Comparison of ENCODE assay signal across 1 cellular context in the genomic region with DNA sequence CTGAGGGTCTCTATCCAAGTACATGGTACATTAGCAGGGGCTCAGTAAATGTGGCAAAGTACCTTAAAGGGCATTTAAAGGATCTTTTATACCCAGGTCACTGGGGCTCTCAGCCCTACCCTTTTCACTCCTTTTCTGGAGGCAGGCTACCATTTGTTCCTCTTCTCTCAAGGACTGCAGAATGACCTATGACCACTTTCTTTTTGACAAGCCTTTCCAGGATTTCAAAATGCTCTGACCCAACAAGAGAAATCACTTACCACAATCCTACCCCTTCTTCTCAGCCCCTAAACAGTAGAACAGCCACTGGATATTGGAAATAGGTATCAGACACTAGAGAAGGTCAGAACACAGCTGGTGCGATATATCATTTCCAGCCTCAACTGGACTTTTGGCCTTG.
TF ChIP-seq lines count a peak whose summit lies in the region.

No MANE protein-coding gene starts in this region.

TF ChIP-seq in A549, 52 proteins besides CTCF, POLR2A, EP300 and RAD21 (continued from another document):
- TF ChIP-seq, protein P1, sequence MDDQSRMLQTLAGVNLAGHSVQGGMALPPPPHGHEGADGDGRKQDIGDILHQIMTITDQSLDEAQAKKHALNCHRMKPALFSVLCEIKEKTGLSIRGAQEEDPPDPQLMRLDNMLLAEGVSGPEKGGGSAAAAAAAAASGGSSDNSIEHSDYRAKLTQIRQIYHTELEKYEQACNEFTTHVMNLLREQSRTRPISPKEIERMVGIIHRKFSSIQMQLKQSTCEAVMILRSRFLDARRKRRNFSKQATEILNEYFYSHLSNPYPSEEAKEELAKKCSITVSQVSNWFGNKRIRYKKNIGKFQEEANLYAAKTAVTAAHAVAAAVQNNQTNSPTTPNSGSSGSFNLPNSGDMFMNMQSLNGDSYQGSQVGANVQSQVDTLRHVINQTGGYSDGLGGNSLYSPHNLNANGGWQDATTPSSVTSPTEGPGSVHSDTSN (IDR thresholded peaks at IDR 0.05), result no peak
- TF ChIP-seq NR3C1 (IDR thresholded peaks at IDR 0.05), result no peak
- no peak for TF ChIP-seq KDM5A (IDR thresholded peaks at IDR 0.05)
